8 cellular contexts compared by ENCODE assay signal in genomic region chr6:138593100-138593877, GRCh38.
DNase-seq lines count a peak whose midpoint lies in the region; ATAC-seq, FAIRE-seq and TF ChIP-seq lines count a peak whose summit lies in the region.

No MANE protein-coding gene starts in this region.

- H3K27me3 ChIP-seq in Peyer's patch: no peaks in the 10 kb centered on the region
- H3K27me3 ChIP-seq in adrenal gland: no peaks in the 10 kb centered on the region
- H3K27me3 ChIP-seq in iPS-20b (ENCODE audit: insufficient read depth, low read length): no peaks in the 10 kb centered on the region
- H3K27me3 ChIP-seq in spleen (replicated peaks in 1 of 7): no peaks in the 10 kb centered on the region
- H3K27me3 ChIP-seq in SJCRH30: no peaks in the 10 kb centered on the region

- H3K36me3 ChIP-seq in Peyer's patch: no peaks in the 10 kb centered on the region
- H3K36me3 ChIP-seq in adrenal gland (replicated peaks in 1 of 2): no peaks in the 10 kb centered on the region
- H3K36me3 ChIP-seq in iPS-20b (ENCODE audit: insufficient read depth, low read depth, low read length): no peaks in the 10 kb centered on the region
- H3K36me3 ChIP-seq in spleen: no peaks in the 10 kb centered on the region
- H3K36me3 ChIP-seq in SJCRH30: no peaks in the 10 kb centered on the region

- H3K4me2 ChIP-seq in A549: peak overlapping the region; percentile 84

- H3K9ac ChIP-seq in iPS-20b (ENCODE audit: low read depth, low read length): peak overlapping the region; percentile 69; the same call in 1 of the 2 replicates

- FAIRE-seq in A549 (lab: Jason Lieb, UNC): no peak

- H3K9me3 ChIP-seq in A549 (no peaks in the 10 kb centered on the region), Peyer's patch (no peaks in the 10 kb centered on the region), adrenal gland (replicated peaks in 1 of 3) (no peaks in the 10 kb centered on the region), iPS-20b (ENCODE audit: insufficient read depth, low read depth, low read length) (no peaks in the 10 kb centered on the region), spleen (no peaks in the 10 kb centered on the region), SJCRH30 (replicated peaks) (no peaks in the 10 kb centered on the region)

- no peak; the same call in 1 of the 2 replicates for TF ChIP-seq POLR2A in A549 (IDR thresholded peaks at IDR 0.05; ENCODE audit: low read length)
- no peak for TF ChIP-seq POLR2A in Peyer's patch (IDR thresholded peaks at IDR 0.05)
- peak in 1 of 2 donors; percentile 62 for TF ChIP-seq POLR2A in adrenal gland (IDR thresholded peaks at IDR 0.05)
- TF ChIP-seq POLR2A in spleen (IDR thresholded peaks at IDR 0.05): no peak

- CTCF ChIA-PET in A549 (lab: Yijun Ruan, JAX): interaction anchor here (1.1 to 5.2 kb wide), 6 partner anchors 99 to 189 kb away, joined by 3 to 65 read pairs (median 6); partner anchors contain the start of gene HEBP2

- 2% methylated on average over 12 of the region's 12 CpGs for WGBS in A549 (ENCODE audit: missing lambda C conversion rate)
- WGBS in adrenal gland, 4 donors: 2 to 5% (median 2%) methylated on average over 12 of the region's 12 CpGs
- 2 to 7% (median 4%) methylated on average over 10 to 12 of the region's 12 CpGs for WGBS in spleen, 5 donors

- no peak for TF ChIP-seq RAD21 in A549 (conservative IDR thresholded peaks at IDR 0.05 in 1 of 2, IDR thresholded peaks at IDR 0.05 in 1 of 2)

- ATAC-seq in A549: peak; percentile 88 to 89
- peak; percentile 82 for ATAC-seq in GM18873 (IDR thresholded peaks at IDR 0.05; ENCODE audit: low FRiP score, unreplicated experiment)
- peak; percentile 76 for ATAC-seq in HG03045 (IDR thresholded peaks at IDR 0.05; ENCODE audit: unreplicated experiment)

- POLR2A ChIA-PET in A549 (lab: Yijun Ruan, JAX): no interaction called here

- H3K27ac ChIP-seq in A549 (peak overlapping the region; percentile 76 to 86), Peyer's patch (peak overlapping the region in 3 of 4 donors; percentile 38 to 67 (median 59)), adrenal gland (peak overlapping the region; percentile 1 to 80 (median 68)), iPS-20b (ENCODE audit: low read length) (peak overlapping the region; percentile 77), spleen (peak overlapping the region; percentile 32 to 80 (median 72)), SJCRH30 (no peak overlapping the region)

- TF ChIP-seq EP300 in A549 (IDR thresholded peaks at IDR 0.05): peak in 1 of 2 experiments; percentile 33; a peak in 1 of 5 replicates

- H3K4me3 ChIP-seq in A549 (peak overlapping the region; percentile 30; the same call in 2 of the 3 replicates), Peyer's patch (peak overlapping the region in 3 of 4 donors; percentile 12 to 26 (median 25)), adrenal gland (peak overlapping the region in 1 of 4 donors; percentile 12), iPS-20b (ENCODE audit: low read length) (peak overlapping the region; percentile 51; the same call in 1 of the 2 replicates), spleen (peak overlapping the region in 3 of 8 donors; percentile 1 to 41 (median 29)), SJCRH30 (no peak overlapping the region)

- intact Hi-C loops in adrenal gland (cut with DNase I) (loop anchor here (5.0 to 10.0 kb wide), 3 partner anchors 169 to 478 kb away; no protein-coding TSS in a partner anchor), spleen (cut with DNase I; ENCODE audit: low total_unique reads) (no loop called here)

- H3K4me1 ChIP-seq in A549 (peaks cover 25% of the 10 kb centered on the region), Peyer's patch (peaks cover 0 to 7% (median 2%) of the 10 kb centered on the region in 4 donors), adrenal gland (replicated peaks in 1 of 2) (peaks cover 6 to 28% of the 10 kb centered on the region in 2 donors), iPS-20b (ENCODE audit: insufficient read depth, low read length) (peaks cover 40% of the 10 kb centered on the region), spleen (peaks cover 11 to 45% (median 28%) of the 10 kb centered on the region in 6 donors), SJCRH30 (no peaks in the 10 kb centered on the region)

- no peak for TF ChIP-seq CTCF in A549 (IDR thresholded peaks at IDR 0.05)
- TF ChIP-seq CTCF in Peyer's patch (IDR thresholded peaks at IDR 0.05): no peak
- TF ChIP-seq CTCF in adrenal gland (IDR thresholded peaks at IDR 0.05): no peak
- TF ChIP-seq CTCF in spleen (IDR thresholded peaks at IDR 0.05 in 8 of 11, conservative IDR thresholded peaks at IDR 0.05 in 3 of 11): peak in 1 of 11 experiments; percentile 7

- peak; percentile 70 to 79 for DNase-seq in A549 (ENCODE audit: low read depth in 1 of 2, low spot score in 1 of 2)
- peak in 2 of 3 donors; percentile 22 to 78 for DNase-seq in Peyer's patch
- peak; percentile 33 to 82 (median 72) for DNase-seq in adrenal gland
- DNase-seq in spleen: no peak
- no peak for DNase-seq in SJCRH30

TF ChIP-seq in A549, 52 proteins besides CTCF, POLR2A, EP300 and RAD21:
- no peak for TF ChIP-seq E2F6 (IDR thresholded peaks at IDR 0.05; ENCODE audit: borderline replicate concordance, low read depth)
- TF ChIP-seq FOSB (CRISPR knock-in tag; IDR thresholded peaks at IDR 0.05): no peak
- TF ChIP-seq JUN (IDR thresholded peaks at IDR 0.05): peak in 1 of 2 experiments; percentile 44; a peak in 1 of 5 replicates
- TF ChIP-seq JUNB (IDR thresholded peaks at IDR 0.05): peak; percentile 30; the same call in 1 of the 2 replicates
- no peak for TF ChIP-seq RNF2 (IDR thresholded peaks at IDR 0.05; ENCODE audit: borderline replicate concordance, low read depth)
- TF ChIP-seq ZFP36 (IDR thresholded peaks at IDR 0.05; ENCODE audit: borderline replicate concordance, partially characterized antibody): no peak
- TF ChIP-seq FOSL2 (IDR thresholded peaks at IDR 0.05): no peak; the same call in 1 of the 2 replicates
- peak; percentile 76 for TF ChIP-seq FOSL2 (CRISPR knock-in tag; IDR thresholded peaks at IDR 0.05)

Comparison
In these comparisons a context has a peak if more than half of its experiments do, and no peak if none do; other contexts are left out.
1. DNase-seq: peak in A549 (2 of 2), Peyer's patch (2 of 3) and adrenal gland (7 of 7); none in spleen (single experiment) and SJCRH30 (0 of 2).
2. Peak in every context shown above with its lines, with median percentiles within 50 percentile points of each other: ATAC-seq.